Comparison of ENCODE assay signal across 17 cellular contexts in genomic region chr3:41174703-41174964, GRCh38.
"Had no signal": no experiment of that assay in that cellular context is flagged by ENCODE, and none has a peak within 500 bp of the region (broad histone marks: within the 10 kb centered on the region; RNA-seq: fewer than 3 reads in every experiment).

No MANE protein-coding gene starts in this region.

- H3K9me3 Mint-ChIP-seq: activated CD4-positive, alpha-beta memory T cell treated with anti-CD3 and anti-CD28 coated beads for 36 hours; activated naive CD8-positive, alpha-beta T cell treated with anti-CD3 and anti-CD28 coated beads for 36 hours; activated T-helper 1 cell treated with anti-CD3 and anti-CD28 coated beads, Interleukin-12 subunit alpha, Interleukin-12 subunit beta, Interleukin-2, Interleukin-4 antibody, amounts not matched to agents 30 ng/mL and 10 ng/mL and 1 ng/mL, durations not matched to agents 14 hours and 24 hours and 36 hours; stimulated activated memory B cell treated with anti-CD40 and anti-IgM and Interleukin-4, amounts not matched to agents 10 μg/mL and 1 μg/mL and 100 μg/mL, for 72 hours had no signal

- DNase-seq: activated CD4-positive, alpha-beta memory T cell treated with anti-CD3 and anti-CD28 coated beads for 36 hours; activated CD4-positive, alpha-beta T cell treated with anti-CD3 and anti-CD28 coated beads for 36 hours; activated naive CD8-positive, alpha-beta T cell treated with anti-CD3 and anti-CD28 coated beads for 36 hours; activated T-cell treated with anti-CD3 and anti-CD28 coated beads for 4 hours; amygdala; central memory CD4-positive, alpha-beta T cell; colonic mucosa; naive B cell; pancreas; right lobe of liver; stimulated activated CD4-positive, alpha-beta T cell treated with anti-CD3 and anti-CD28 coated beads, Interleukin-4, amount 100 ng/mL, for 4 hours; T-helper 2 cell; tibial artery; uterus had no signal

- ATAC-seq: activated CD4-positive, alpha-beta T cell treated with anti-CD3 and anti-CD28 coated beads for 36 hours; pancreas; right lobe of liver; stimulated activated memory B cell treated with anti-CD40 and anti-IgM and Interleukin-4, amounts not matched to agents 10 μg/mL and 1 μg/mL and 100 μg/mL, for 72 hours had no signal

- H3K36me3 Mint-ChIP-seq: activated CD4-positive, alpha-beta memory T cell treated with anti-CD3 and anti-CD28 coated beads for 36 hours; activated naive CD8-positive, alpha-beta T cell treated with anti-CD3 and anti-CD28 coated beads for 36 hours; naive B cell; stimulated activated memory B cell treated with anti-CD40 and anti-IgM and Interleukin-4, amounts not matched to agents 10 μg/mL and 1 μg/mL and 100 μg/mL, for 72 hours had no signal

- H3K4me3 Mint-ChIP-seq: activated CD4-positive, alpha-beta memory T cell treated with anti-CD3 and anti-CD28 coated beads for 36 hours; activated CD4-positive, alpha-beta T cell treated with anti-CD3 and anti-CD28 coated beads for 36 hours; activated naive CD8-positive, alpha-beta T cell treated with anti-CD3 and anti-CD28 coated beads for 36 hours; activated T-helper 1 cell treated with anti-CD3 and anti-CD28 coated beads, Interleukin-12 subunit alpha, Interleukin-12 subunit beta, Interleukin-2, Interleukin-4 antibody, amounts not matched to agents 30 ng/mL and 10 ng/mL and 1 ng/mL, durations not matched to agents 14 hours and 24 hours and 36 hours; naive B cell; stimulated activated memory B cell treated with anti-CD40 and anti-IgM and Interleukin-4, amounts not matched to agents 10 μg/mL and 1 μg/mL and 100 μg/mL, for 72 hours had no signal

- H3K27me3 ChIP-seq: colonic mucosa, pancreas, right lobe of liver, tibial artery, uterus had no signal

- H3K4me1 Mint-ChIP-seq: activated CD4-positive, alpha-beta T cell treated with anti-CD3 and anti-CD28 coated beads for 36 hours; activated naive CD8-positive, alpha-beta T cell treated with anti-CD3 and anti-CD28 coated beads for 36 hours; naive B cell; stimulated activated memory B cell treated with anti-CD40 and anti-IgM and Interleukin-4, amounts not matched to agents 10 μg/mL and 1 μg/mL and 100 μg/mL, for 72 hours had no signal

- H3K9me3 ChIP-seq: colonic mucosa, neutrophil, pancreas, right lobe of liver, tibial artery, uterus had no signal

- H3K4me3 ChIP-seq: colonic mucosa, pancreas, right lobe of liver, tibial artery, uterus had no signal

- H3K27ac Mint-ChIP-seq: activated CD4-positive, alpha-beta memory T cell treated with anti-CD3 and anti-CD28 coated beads for 36 hours; activated CD4-positive, alpha-beta T cell treated with anti-CD3 and anti-CD28 coated beads for 36 hours; activated naive CD8-positive, alpha-beta T cell treated with anti-CD3 and anti-CD28 coated beads for 36 hours; activated T-helper 1 cell treated with anti-CD3 and anti-CD28 coated beads, Interleukin-12 subunit alpha, Interleukin-12 subunit beta, Interleukin-2, Interleukin-4 antibody, amounts not matched to agents 30 ng/mL and 10 ng/mL and 1 ng/mL, durations not matched to agents 14 hours and 24 hours and 36 hours; naive B cell; stimulated activated memory B cell treated with anti-CD40 and anti-IgM and Interleukin-4, amounts not matched to agents 10 μg/mL and 1 μg/mL and 100 μg/mL, for 72 hours had no signal

- H3K36me3 ChIP-seq: colonic mucosa, neutrophil, pancreas, right lobe of liver, tibial artery, uterus had no signal

- H3K27ac ChIP-seq: colonic mucosa, neutrophil, pancreas, right lobe of liver, tibial artery, uterus had no signal

- H3K4me1 ChIP-seq: colonic mucosa, pancreas, right lobe of liver, uterus had no signal
